In the genomic region with DNA sequence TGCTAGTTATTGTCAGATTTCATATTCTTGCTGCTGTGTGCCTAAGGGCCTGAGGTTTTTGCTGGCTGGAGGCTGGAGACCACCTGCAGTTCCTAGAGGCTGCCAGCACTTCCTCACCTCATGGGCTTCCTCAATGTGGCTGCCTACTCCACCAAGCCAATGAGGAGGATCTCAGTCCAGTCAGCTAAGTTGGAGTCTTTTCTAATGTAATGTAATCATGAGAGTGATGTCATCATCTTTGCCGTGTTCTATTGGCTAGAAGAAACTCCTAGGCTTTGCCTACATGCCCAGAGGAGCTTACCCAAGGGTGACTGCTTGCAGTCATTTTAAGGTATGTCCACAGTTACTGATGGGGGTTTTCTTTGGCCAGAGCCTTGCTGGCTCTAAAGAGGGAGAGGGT, we compare ENCODE assay signal across 24 cellular contexts. TPM values are rescaled to one million over a fixed set of nuclear protein-coding genes. Genes with fewer than 3 reads are reported as not detected.
DNase-seq lines count a peak whose midpoint lies in the region; ATAC-seq and TF ChIP-seq lines count a peak whose summit lies in the region.
"Had no signal": no experiment of that assay in that cellular context is flagged by ENCODE, and none has a peak within 500 bp of the region (broad histone marks: within the 10 kb centered on the region; RNA-seq: fewer than 3 reads in every experiment).

No MANE protein-coding gene starts in this region.

- H3K4me3 ChIP-seq in adipocyte (ENCODE audit: low read length), result no peak overlapping the region
- H3K4me3 ChIP-seq in gastrocnemius medialis, result no peak overlapping the region
- H3K4me3 ChIP-seq: GM23248 had no signal

- H3K9me3 ChIP-seq in adipocyte (ENCODE audit: control insufficient read depth, low read length) (no peaks in the 10 kb centered on the region), gastrocnemius medialis (no peaks in the 10 kb centered on the region)

- TF ChIP-seq CTCF in gastrocnemius medialis (IDR thresholded peaks at IDR 0.05 in 4 of 5, conservative IDR thresholded peaks at IDR 0.05 in 1 of 5), result no peak
- no peak for TF ChIP-seq CTCF in RWPE1 (conservative IDR thresholded peaks at IDR 0.05; ENCODE audit: low read depth)

- DNase-seq in KBM-7 (peak; percentile 49), NAMALWA (ENCODE audit: low spot score) (peak; percentile 31), adipocyte (ENCODE audit: low read depth) (no peak), gastrocnemius medialis (no peak), RWPE1 (ENCODE audit: low spot score) (no peak), substantia nigra (lab: John Stamatoyannopoulos, UW) (no peak)
- DNase-seq: BE2C; CD4-positive, CD25-positive, alpha-beta regulatory T cell; DMS 273 treated with DMSO at 0.1 percent for 48 hours; DMS79 treated with DMSO at 0.1 percent for 48 hours; GM23248; H9; NCI-H1105 treated with DMSO at 0.1 percent for 48 hours; NCI-H1694; NCI-H2081; NCI-H2171; NCI-H345; NCI-H524; NCI-H774; NK-92 treated with Interleukin-12 subunit alpha and Interleukin-12 subunit beta, amount 100 ng/mL, for 24 hours had no signal

- in situ Hi-C loops in KBM-7 (cut with MboI; ENCODE audit: low pct_unique_long_range_greater_than_20kb, low sequenced_read_pairs) (no loop called here), gastrocnemius medialis (cut with MboI; ENCODE audit: low sequenced_read_pairs in 4 of 4) (no loop called here)

- POLR2A ChIA-PET in RWPE1 (lab: Yijun Ruan, JAX; ENCODE audit: low non-redundant PET), result no interaction called here

- no peak for TF ChIP-seq POLR2A in gastrocnemius medialis (IDR thresholded peaks at IDR 0.05)

- CTCF ChIA-PET in RWPE1 (lab: Yijun Ruan, JAX), result no interaction called here

- ATAC-seq in gastrocnemius medialis (no peak), GM21423 (IDR thresholded peaks at IDR 0.05; ENCODE audit: unreplicated experiment) (no peak)
- ATAC-seq: Panc1 had no signal

- H3K36me3 ChIP-seq in adipocyte (ENCODE audit: control insufficient read depth, insufficient read depth, low read length, severe bottlenecking) (no peaks in the 10 kb centered on the region), gastrocnemius medialis (no peaks in the 10 kb centered on the region)
- H3K36me3 ChIP-seq: BE2C had no signal

- intact Hi-C loops in gastrocnemius medialis (cut with DNase I; ENCODE audit: low total_unique reads), result no loop called here

- peak overlapping the region; percentile 80 to 85 (median 84) for H3K27ac ChIP-seq in gastrocnemius medialis
- no peak overlapping the region for H3K27ac ChIP-seq in RWPE1
- no peak overlapping the region for H3K27ac ChIP-seq in substantia nigra (ENCODE audit: low read depth, low read length, poor library complexity, severe bottlenecking)
- H3K27ac ChIP-seq: GM23248, HL-60, KMS-11 had no signal

- H3K4me1 ChIP-seq in adipocyte (ENCODE audit: control insufficient read depth, insufficient read depth, low read length) (peaks cover 16% of the 10 kb centered on the region), gastrocnemius medialis (peaks cover 14 to 21% of the 10 kb centered on the region in 2 donors)
- H3K4me1 ChIP-seq: BE2C had no signal

- H3K27me3 ChIP-seq in adipocyte (replicated peaks; ENCODE audit: control insufficient read depth, insufficient read depth, low read length) (no peaks in the 10 kb centered on the region), gastrocnemius medialis (no peaks in the 10 kb centered on the region)
- H3K27me3 ChIP-seq: BE2C had no signal

- peak overlapping the region; percentile 20 for H3K9ac ChIP-seq in adipocyte (ENCODE audit: low read length)
- H3K9ac ChIP-seq: GM23248, KMS-11 had no signal

RNA-seq across cellular contexts. Expression of gene SOCS3, which starts 53.0 kb away (rescaled TPM):
- total RNA-seq in gastrocnemius medialis, result 10 to 100 TPM in 3 of 4 donors, 1 to 10 TPM in 1; 4.5 to 44.2 (median 16.4) TPM

Comparison
In these comparisons a context has a peak if more than half of its experiments do, and no peak if none do; other contexts are left out.
1. DNase-seq: peak in KBM-7 (single experiment) and NAMALWA (single experiment); none in adipocyte (single experiment), gastrocnemius medialis (0 of 2), RWPE1 (single experiment) and substantia nigra (0 of 49).
2. H3K27ac ChIP-seq: peak in gastrocnemius medialis (4 of 4); none in RWPE1 (single experiment) and substantia nigra (single experiment).